ENCODE assay signal across 9 cellular contexts in the genomic region with DNA sequence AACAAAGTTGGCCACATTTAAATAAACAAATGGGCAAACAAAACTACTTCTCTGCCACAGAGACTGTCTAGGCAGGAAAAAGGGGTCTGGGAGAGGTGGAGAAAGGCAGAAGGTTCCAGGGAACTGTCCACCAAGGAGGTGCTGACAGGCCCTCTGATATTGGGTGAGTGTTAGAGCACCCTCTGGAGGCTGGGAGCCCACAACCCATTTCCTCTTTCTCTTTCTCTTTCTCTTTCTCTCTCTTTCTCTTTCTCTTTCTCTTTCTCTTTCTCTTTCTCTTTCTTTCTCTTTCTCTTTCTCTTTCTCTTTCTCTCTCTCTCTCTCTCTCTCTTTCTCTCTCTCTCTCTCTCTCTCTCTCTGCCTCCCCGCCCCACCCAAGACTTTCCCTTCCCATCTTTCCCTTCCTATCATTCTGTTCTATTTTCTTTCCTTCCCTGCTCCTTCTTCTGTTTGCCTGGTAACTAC.
DNase-seq lines count a peak whose midpoint lies in the region; ATAC-seq and TF ChIP-seq lines count a peak whose summit lies in the region.
"Had no signal": no experiment of that assay in that cellular context is flagged by ENCODE, and none has a peak within 500 bp of the region (broad histone marks: within the 10 kb centered on the region; RNA-seq: fewer than 3 reads in every experiment).

No MANE protein-coding gene starts in this region.

- ATAC-seq in HG02610 (IDR thresholded peaks at IDR 0.05; ENCODE audit: unreplicated experiment) (peak; percentile 82), sciatic nerve (peak; percentile 50)
- no peak for ATAC-seq in effector memory CD8-positive, alpha-beta T cell (replicated peaks)

- TF ChIP-seq CTCF in GM12865 (IDR thresholded peaks at IDR 0.05; ENCODE audit: insufficient read depth, low read depth, low read length, missing control alignments), result no peak
- TF ChIP-seq CTCF in Loucy (conservative IDR thresholded peaks at IDR 0.05; ENCODE audit: low read length), result peak; percentile 64

- H3K4me2 ChIP-seq in Loucy (ENCODE audit: low read depth, low read length, poor library complexity, severe bottlenecking), result peak overlapping the region; percentile 34

- intact Hi-C loops in sciatic nerve (cut with DNase I), result no loop called here

- H3K79me2 ChIP-seq in Loucy (ENCODE audit: insufficient read depth, low read length), result no peaks in the 10 kb centered on the region

- H3K4me1 ChIP-seq in Loucy (ENCODE audit: insufficient read depth, low read length, poor library complexity, severe bottlenecking), result no peaks in the 10 kb centered on the region

- no peaks in the 10 kb centered on the region for H3K27me3 ChIP-seq in Loucy (ENCODE audit: insufficient read depth, low read length, poor library complexity, severe bottlenecking)

- H3K4me3 Mint-ChIP-seq in effector memory CD8-positive, alpha-beta T cell, result no peak overlapping the region

- no peak overlapping the region for H2AFZ ChIP-seq in Loucy (ENCODE audit: low read length)

- no peaks in the 10 kb centered on the region for H4K20me1 ChIP-seq in Loucy (ENCODE audit: insufficient read depth, low read length, poor library complexity, severe bottlenecking)

- H3K27me3 Mint-ChIP-seq in effector memory CD8-positive, alpha-beta T cell, result no peaks in the 10 kb centered on the region

- H3K36me3 Mint-ChIP-seq in effector memory CD8-positive, alpha-beta T cell (ENCODE audit: insufficient read depth), result no peaks in the 10 kb centered on the region

- no peaks in the 10 kb centered on the region for H3K9me2 ChIP-seq in Loucy (replicated peaks; ENCODE audit: low read depth, low read length)

- no peaks in the 10 kb centered on the region for H3K9me3 ChIP-seq in Loucy (ENCODE audit: insufficient read depth, low read depth, low read length)

- DNase-seq in AG08396 (ENCODE audit: low spot score) (peak; percentile 29), GM12865 (ENCODE audit: low read depth) (peak; percentile 26), UCSD-AML1 (lab: John Stamatoyannopoulos, UW; ENCODE audit: unreplicated experiment) (peak; percentile 69), glomerular visceral epithelial cell (ENCODE audit: extremely low spot score) (peak; percentile 37), sciatic nerve (ENCODE audit: low spot score) (peak; percentile 60)
- no peak for DNase-seq in effector memory CD8-positive, alpha-beta T cell

- H3K36me3 ChIP-seq in Loucy (ENCODE audit: insufficient read depth, low read length), result no peaks in the 10 kb centered on the region

- H3F3A ChIP-seq in Loucy (ENCODE audit: low read depth), result no peaks in the 10 kb centered on the region

- H3K9me3 Mint-ChIP-seq in effector memory CD8-positive, alpha-beta T cell, result peaks cover 11 to 16% of the 10 kb centered on the region in 2 donors

- H3K4me3 ChIP-seq in GM12865 (ENCODE audit: low read depth, low read length), result no peak overlapping the region
- H3K4me3 ChIP-seq in Loucy (ENCODE audit: low read length, poor library complexity, severe bottlenecking), result peak overlapping the region; percentile 55
- H3K4me3 ChIP-seq: SK-N-MC had no signal

- no peak overlapping the region for H3K9ac ChIP-seq in Loucy (ENCODE audit: low read depth, low read length, poor library complexity, severe bottlenecking)

- no peak overlapping the region for H3K27ac Mint-ChIP-seq in effector memory CD8-positive, alpha-beta T cell

- no peaks in the 10 kb centered on the region for H3K4me1 Mint-ChIP-seq in effector memory CD8-positive, alpha-beta T cell (ENCODE audit: low read depth in 2 of 2)

Comparison
In these comparisons a context has a peak if more than half of its experiments do, and no peak if none do; other contexts are left out.
1. DNase-seq: peak in AG08396 (single experiment), GM12865 (single experiment), UCSD-AML1 (single experiment), glomerular visceral epithelial cell (single experiment) and sciatic nerve (single experiment); none in effector memory CD8-positive, alpha-beta T cell (0 of 3).